18 cellular contexts compared by ENCODE assay signal in genomic region chr18:49273201-49273880, GRCh38.
"Had no signal": no experiment of that assay in that cellular context is flagged by ENCODE, and none has a peak within 500 bp of the region (broad histone marks: within the 10 kb centered on the region; RNA-seq: fewer than 3 reads in every experiment).

No MANE protein-coding gene starts in this region.

- ATAC-seq: left ventricle myocardium superior; natural killer cell treated with Interleukin-12 subunit alpha and Interleukin-12 subunit beta and Interleukin-15 and Interleukin-18, amount 100 ng/mL, for 72 hours; psoas muscle; sciatic nerve; stimulated activated naive CD8-positive, alpha-beta T cell treated with anti-CD3 and anti-CD28 coated beads, Interleukin-15, Interleukin-2, amounts not matched to agents 100 U/mL and 50 U/mL, for 24 hours had no signal

- H3K27ac Mint-ChIP-seq: activated naive CD8-positive, alpha-beta T cell treated with anti-CD3 and anti-CD28 coated beads, Interleukin-2, amount 10 ng/mL, durations not matched to agents 7 days and 5 days; activated T-helper 1 cell treated with anti-CD3 and anti-CD28 coated beads, Interleukin-12 subunit alpha, Interleukin-12 subunit beta, Interleukin-2, Interleukin-4 antibody, amounts not matched to agents 30 ng/mL and 10 ng/mL and 1 ng/mL, durations not matched to agents 14 hours and 24 hours and 36 hours; endodermal cell; natural killer cell treated with Interleukin-12 subunit alpha and Interleukin-12 subunit beta and Interleukin-15 and Interleukin-18, amount 100 ng/mL, for 72 hours had no signal

- H3K4me3 Mint-ChIP-seq: activated naive CD8-positive, alpha-beta T cell treated with anti-CD3 and anti-CD28 coated beads, Interleukin-2, amount 10 ng/mL, durations not matched to agents 7 days and 5 days; activated T-helper 1 cell treated with anti-CD3 and anti-CD28 coated beads, Interleukin-12 subunit alpha, Interleukin-12 subunit beta, Interleukin-2, Interleukin-4 antibody, amounts not matched to agents 30 ng/mL and 10 ng/mL and 1 ng/mL, durations not matched to agents 14 hours and 24 hours and 36 hours; endodermal cell; natural killer cell treated with Interleukin-12 subunit alpha and Interleukin-12 subunit beta and Interleukin-15 and Interleukin-18, amount 100 ng/mL, for 72 hours had no signal

- DNase-seq: activated CD4-positive, CD25-positive, alpha-beta regulatory T cell treated with anti-CD3 and anti-CD28 coated beads, Interleukin-2, amount 50 U/mL, for 72 hours; activated naive CD4-positive, alpha-beta T cell; activated naive CD8-positive, alpha-beta T cell treated with anti-CD3 and anti-CD28 coated beads, Interleukin-2, amount 10 ng/mL, durations not matched to agents 7 days and 5 days; anterior cingulate cortex; dorsolateral prefrontal cortex; endodermal cell; erythroblast; kidney; left ventricle myocardium superior; mesenchymal stem cell; nucleus accumbens; psoas muscle; stimulated activated naive CD8-positive, alpha-beta T cell treated with anti-CD3 and anti-CD28 coated beads, Interleukin-15, Interleukin-2, amounts not matched to agents 100 U/mL and 50 U/mL, for 24 hours; T1000; trophoblast cell had no signal

- H3K4me1 Mint-ChIP-seq: activated naive CD8-positive, alpha-beta T cell treated with anti-CD3 and anti-CD28 coated beads, Interleukin-2, amount 10 ng/mL, durations not matched to agents 7 days and 5 days; endodermal cell had no signal

- H3K9me3 Mint-ChIP-seq: activated naive CD8-positive, alpha-beta T cell treated with anti-CD3 and anti-CD28 coated beads, Interleukin-2, amount 10 ng/mL, durations not matched to agents 7 days and 5 days; activated T-helper 1 cell treated with anti-CD3 and anti-CD28 coated beads, Interleukin-12 subunit alpha, Interleukin-12 subunit beta, Interleukin-2, Interleukin-4 antibody, amounts not matched to agents 30 ng/mL and 10 ng/mL and 1 ng/mL, durations not matched to agents 14 hours and 24 hours and 36 hours; endodermal cell; natural killer cell treated with Interleukin-12 subunit alpha and Interleukin-12 subunit beta and Interleukin-15 and Interleukin-18, amount 100 ng/mL, for 72 hours had no signal

- H3K27me3 Mint-ChIP-seq: activated naive CD8-positive, alpha-beta T cell treated with anti-CD3 and anti-CD28 coated beads, Interleukin-2, amount 10 ng/mL, durations not matched to agents 7 days and 5 days; natural killer cell treated with Interleukin-12 subunit alpha and Interleukin-12 subunit beta and Interleukin-15 and Interleukin-18, amount 100 ng/mL, for 72 hours had no signal
